33 cellular contexts compared by ENCODE assay signal in the genomic region with DNA sequence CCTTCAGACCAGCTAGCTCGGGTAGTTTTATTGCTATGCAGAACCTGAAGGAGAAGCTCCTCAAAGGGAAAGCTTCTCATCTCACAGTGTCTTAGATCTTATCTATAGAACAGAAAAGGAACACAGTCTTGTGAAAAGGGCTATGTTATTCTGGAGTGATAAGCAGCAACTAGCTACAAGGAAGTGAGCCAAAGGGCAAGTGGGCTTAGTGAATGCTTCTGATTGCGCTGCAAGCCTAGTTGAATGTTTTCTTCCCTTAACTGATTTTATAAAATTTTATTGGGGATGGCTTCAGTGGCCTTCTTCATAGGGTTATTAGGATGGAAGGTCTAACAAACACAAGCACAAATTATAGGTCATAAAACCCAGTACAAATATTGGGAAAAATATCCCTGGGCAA.
"Had no signal": no experiment of that assay in that cellular context is flagged by ENCODE, and none has a peak within 500 bp of the region (broad histone marks: within the 10 kb centered on the region; RNA-seq: fewer than 3 reads in every experiment).

No MANE protein-coding gene starts in this region.

- DNase-seq: activated CD4-positive, alpha-beta T cell treated with anti-CD3 and anti-CD28 coated beads for 36 hours; activated CD4-positive, alpha-beta T cell treated with anti-CD3 and anti-CD28 coated beads, Interleukin-2, amount 10 ng/mL, durations not matched to agents 7 days and 5 days; activated CD4-positive, alpha-beta T cell treated with anti-CD3 and anti-CD28 coated beads, Interleukin-2, amount 50 U/mL, for 48 hours; activated CD8-positive, alpha-beta T cell treated with anti-CD3 and anti-CD28 coated beads, Interleukin-2, amount 10 ng/mL, durations not matched to agents 7 days and 5 days; activated gamma-delta T cell; activated naive CD4-positive, alpha-beta T cell treated with Interleukin-2 at 50 U/mL for 16 hours; activated T-cell treated with anti-CD3 and anti-CD28 coated beads, Interleukin-2, amount 50 U/mL, for 24 hours; amygdala; Kasumi-1; MM.1S; MV-4-11; NCI-H1092; NCI-H1436 treated with DMSO at 0.1 percent for 48 hours; NCI-H1694 treated with DMSO at 0.1 percent for 48 hours; NCI-H2029; NCI-H345; NCI-H524 treated with DMSO at 0.1 percent for 48 hours; NK-92 treated with Interleukin-12 subunit alpha and Interleukin-12 subunit beta, amount 100 ng/mL, for 24 hours; PC-3; Peyer's patch; RPMI8226; SHP77 treated with DMSO at 0.1 percent for 48 hours; SK-N-SH had no signal

- H3K4me3 Mint-ChIP-seq: activated CD4-positive, alpha-beta T cell treated with anti-CD3 and anti-CD28 coated beads for 36 hours; activated CD4-positive, alpha-beta T cell treated with anti-CD3 and anti-CD28 coated beads, Interleukin-2, amount 10 ng/mL, durations not matched to agents 7 days and 5 days; activated CD8-positive, alpha-beta T cell treated with anti-CD3 and anti-CD28 coated beads, Interleukin-2, amount 10 ng/mL, durations not matched to agents 7 days and 5 days; activated naive CD8-positive, alpha-beta T cell; activated T-cell treated with anti-CD3 and anti-CD28 coated beads, Interleukin-2, amount 50 U/mL, for 24 hours; central memory CD8-positive, alpha-beta T cell; T-helper 1 cell treated with Interleukin-12 subunit alpha and Interleukin-12 subunit beta and Interleukin-4 antibody, amounts not matched to agents 30 μg/mL and 1 μg/mL, for 36 hours; T-helper 2 cell treated with Interferon-gamma antibody and Interleukin-4, amounts not matched to agents 5 μg/mL and 100 μg/mL, for 36 hours; WTC11 had no signal

- H3K4me2 ChIP-seq: SK-N-SH had no signal

- ATAC-seq: activated CD4-positive, alpha-beta T cell treated with anti-CD3 and anti-CD28 coated beads for 36 hours; activated CD4-positive, CD25-positive, alpha-beta regulatory T cell treated with anti-CD3 and anti-CD28 coated beads, Interleukin-2, amount 50 U/mL, for 24 hours; activated CD8-positive, alpha-beta T cell treated with anti-CD3 and anti-CD28 coated beads, Interleukin-2, amount 10 ng/mL, durations not matched to agents 7 days and 5 days; PC-3; WTC11 had no signal

- H3K4me3 ChIP-seq: ascending aorta, cardiac muscle cell, Peyer's patch, SJSA1 had no signal

- H3K27me3 Mint-ChIP-seq: activated CD4-positive, alpha-beta T cell treated with anti-CD3 and anti-CD28 coated beads for 36 hours; activated CD4-positive, alpha-beta T cell treated with anti-CD3 and anti-CD28 coated beads, Interleukin-2, amount 10 ng/mL, durations not matched to agents 7 days and 5 days; activated naive CD8-positive, alpha-beta T cell; activated T-cell treated with anti-CD3 and anti-CD28 coated beads, Interleukin-2, amount 50 U/mL, for 24 hours; central memory CD8-positive, alpha-beta T cell had no signal

- H3K27ac Mint-ChIP-seq: activated CD4-positive, alpha-beta T cell treated with anti-CD3 and anti-CD28 coated beads for 36 hours; activated naive CD8-positive, alpha-beta T cell; activated T-cell treated with anti-CD3 and anti-CD28 coated beads, Interleukin-2, amount 50 U/mL, for 24 hours; activated T-helper 2 cell treated with anti-CD3 and anti-CD28 coated beads, Interferon-gamma antibody, Interleukin-2, Interleukin-4, amounts not matched to agents 10 μg/mL and 5 μg/mL and 100 μg/mL, durations not matched to agents 14 hours and 24 hours and 36 hours; T-helper 1 cell treated with Interleukin-12 subunit alpha and Interleukin-12 subunit beta and Interleukin-4 antibody, amounts not matched to agents 30 μg/mL and 1 μg/mL, for 36 hours; WTC11 had no signal

- H3K9ac ChIP-seq: SK-N-SH had no signal

- H3K27me3 ChIP-seq: ascending aorta, cardiac muscle cell, Peyer's patch, SJSA1 had no signal

- H3K4me1 ChIP-seq: ascending aorta had no signal

- H3K36me3 ChIP-seq: ascending aorta, cardiac muscle cell, Peyer's patch, SJSA1 had no signal

- H3K9me3 ChIP-seq: SJSA1, SK-N-SH had no signal

- H3K27ac ChIP-seq: ascending aorta, cardiac muscle cell, Peyer's patch, SJSA1 had no signal
